Comparison of ENCODE assay signal across 1 cellular context in the genomic region with DNA sequence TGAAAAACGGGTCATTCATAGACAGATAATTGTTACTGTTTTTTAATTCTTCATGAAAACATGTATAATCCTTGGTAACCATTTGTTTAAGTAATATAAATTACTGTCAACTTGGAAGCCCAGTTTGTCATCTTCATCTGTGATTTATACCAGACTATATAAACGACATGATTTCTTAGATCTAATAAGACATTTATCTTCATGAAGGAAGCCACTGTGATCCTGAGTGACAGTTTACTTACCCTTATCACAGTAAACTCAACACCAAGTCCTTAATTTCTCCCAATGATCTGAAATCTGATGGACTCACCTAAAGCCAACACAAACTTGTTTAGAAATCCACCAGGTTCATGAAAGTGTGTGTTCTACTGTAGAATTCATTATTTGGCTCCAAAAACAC.
TF ChIP-seq lines count a peak whose summit lies in the region.

No MANE protein-coding gene starts in this region.

TF ChIP-seq in GM23338, 12 proteins besides CTCF, POLR2A, EP300 and RAD21 (continued from another document):
- TF ChIP-seq, protein P1, sequence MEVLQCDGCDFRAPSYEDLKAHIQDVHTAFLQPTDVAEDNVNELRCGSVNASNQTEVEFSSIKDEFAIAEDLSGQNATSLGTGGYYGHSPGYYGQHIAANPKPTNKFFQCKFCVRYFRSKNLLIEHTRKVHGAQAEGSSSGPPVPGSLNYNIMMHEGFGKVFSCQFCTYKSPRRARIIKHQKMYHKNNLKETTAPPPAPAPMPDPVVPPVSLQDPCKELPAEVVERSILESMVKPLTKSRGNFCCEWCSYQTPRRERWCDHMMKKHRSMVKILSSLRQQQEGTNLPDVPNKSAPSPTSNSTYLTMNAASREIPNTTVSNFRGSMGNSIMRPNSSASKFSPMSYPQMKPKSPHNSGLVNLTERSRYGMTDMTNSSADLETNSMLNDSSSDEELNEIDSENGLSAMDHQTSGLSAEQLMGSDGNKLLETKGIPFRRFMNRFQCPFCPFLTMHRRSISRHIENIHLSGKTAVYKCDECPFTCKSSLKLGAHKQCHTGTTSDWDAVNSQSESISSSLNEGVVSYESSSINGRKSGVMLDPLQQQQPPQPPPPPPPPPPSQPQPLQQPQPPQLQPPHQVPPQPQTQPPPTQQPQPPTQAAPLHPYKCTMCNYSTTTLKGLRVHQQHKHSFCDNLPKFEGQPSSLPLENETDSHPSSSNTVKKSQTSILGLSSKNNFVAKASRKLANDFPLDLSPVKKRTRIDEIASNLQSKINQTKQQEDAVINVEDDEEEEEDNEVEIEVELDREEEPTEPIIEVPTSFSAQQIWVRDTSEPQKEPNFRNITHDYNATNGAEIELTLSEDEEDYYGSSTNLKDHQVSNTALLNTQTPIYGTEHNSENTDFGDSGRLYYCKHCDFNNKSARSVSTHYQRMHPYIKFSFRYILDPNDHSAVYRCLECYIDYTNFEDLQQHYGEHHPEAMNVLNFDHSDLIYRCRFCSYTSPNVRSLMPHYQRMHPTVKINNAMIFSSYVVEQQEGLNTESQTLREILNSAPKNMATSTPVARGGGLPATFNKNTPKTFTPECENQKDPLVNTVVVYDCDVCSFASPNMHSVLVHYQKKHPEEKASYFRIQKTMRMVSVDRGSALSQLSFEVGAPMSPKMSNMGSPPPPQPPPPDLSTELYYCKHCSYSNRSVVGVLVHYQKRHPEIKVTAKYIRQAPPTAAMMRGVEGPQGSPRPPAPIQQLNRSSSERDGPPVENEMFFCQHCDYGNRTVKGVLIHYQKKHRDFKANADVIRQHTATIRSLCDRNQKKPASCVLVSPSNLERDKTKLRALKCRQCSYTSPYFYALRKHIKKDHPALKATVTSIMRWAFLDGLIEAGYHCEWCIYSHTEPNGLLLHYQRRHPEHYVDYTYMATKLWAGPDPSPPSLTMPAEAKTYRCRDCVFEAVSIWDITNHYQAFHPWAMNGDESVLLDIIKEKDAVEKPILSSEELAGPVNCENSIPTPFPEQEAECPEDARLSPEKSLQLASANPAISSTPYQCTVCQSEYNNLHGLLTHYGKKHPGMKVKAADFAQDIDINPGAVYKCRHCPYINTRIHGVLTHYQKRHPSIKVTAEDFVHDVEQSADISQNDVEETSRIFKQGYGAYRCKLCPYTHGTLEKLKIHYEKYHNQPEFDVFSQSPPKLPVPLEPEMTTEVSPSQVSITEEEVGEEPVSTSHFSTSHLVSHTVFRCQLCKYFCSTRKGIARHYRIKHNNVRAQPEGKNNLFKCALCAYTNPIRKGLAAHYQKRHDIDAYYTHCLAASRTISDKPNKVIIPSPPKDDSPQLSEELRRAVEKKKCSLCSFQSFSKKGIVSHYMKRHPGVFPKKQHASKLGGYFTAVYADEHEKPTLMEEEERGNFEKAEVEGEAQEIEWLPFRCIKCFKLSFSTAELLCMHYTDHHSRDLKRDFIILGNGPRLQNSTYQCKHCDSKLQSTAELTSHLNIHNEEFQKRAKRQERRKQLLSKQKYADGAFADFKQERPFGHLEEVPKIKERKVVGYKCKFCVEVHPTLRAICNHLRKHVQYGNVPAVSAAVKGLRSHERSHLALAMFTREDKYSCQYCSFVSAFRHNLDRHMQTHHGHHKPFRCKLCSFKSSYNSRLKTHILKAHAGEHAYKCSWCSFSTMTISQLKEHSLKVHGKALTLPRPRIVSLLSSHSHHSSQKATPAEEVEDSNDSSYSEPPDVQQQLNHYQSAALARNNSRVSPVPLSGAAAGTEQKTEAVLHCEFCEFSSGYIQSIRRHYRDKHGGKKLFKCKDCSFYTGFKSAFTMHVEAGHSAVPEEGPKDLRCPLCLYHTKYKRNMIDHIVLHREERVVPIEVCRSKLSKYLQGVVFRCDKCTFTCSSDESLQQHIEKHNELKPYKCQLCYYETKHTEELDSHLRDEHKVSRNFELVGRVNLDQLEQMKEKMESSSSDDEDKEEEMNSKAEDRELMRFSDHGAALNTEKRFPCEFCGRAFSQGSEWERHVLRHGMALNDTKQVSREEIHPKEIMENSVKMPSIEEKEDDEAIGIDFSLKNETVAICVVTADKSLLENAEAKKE (CRISPR knock-in tag; IDR thresholded peaks at IDR 0.05), result no peak
- TF ChIP-seq EZH2 (IDR thresholded peaks at IDR 0.05; ENCODE audit: low read depth, unreplicated experiment) (no peak), NANOG (IDR thresholded peaks at IDR 0.05; ENCODE audit: borderline replicate concordance) (no peak), POLR2AphosphoS5 (IDR thresholded peaks at IDR 0.05; ENCODE audit: low read depth) (no peak), ZNF114 (CRISPR knock-in tag; IDR thresholded peaks at IDR 0.05) (no peak)
